1 cellular context compared by ENCODE assay signal in the genomic region with DNA sequence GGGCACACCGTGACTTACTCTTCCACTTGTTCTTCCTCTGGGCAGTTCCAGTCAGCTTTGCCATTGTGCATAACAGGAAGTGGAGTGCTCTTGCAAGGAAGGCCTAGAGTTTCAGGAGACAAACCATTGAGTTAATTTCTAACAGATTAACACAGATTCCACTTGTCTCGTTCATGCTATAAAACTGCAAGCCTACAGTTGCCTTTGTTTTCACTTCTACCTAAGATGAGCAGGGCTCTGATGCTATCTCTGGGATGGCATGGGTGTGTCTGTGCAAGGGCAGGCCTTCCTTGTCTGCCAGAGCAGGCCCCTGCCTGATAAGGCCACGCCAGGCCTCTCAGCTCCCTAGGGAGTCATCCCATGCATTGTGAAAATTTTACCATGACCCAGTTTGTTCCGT.
TF ChIP-seq lines count a peak whose summit lies in the region.

No MANE protein-coding gene starts in this region.

TF ChIP-seq in SK-N-SH, 30 proteins besides CTCF, POLR2A, EP300 and RAD21 (continued from another document):
- TF ChIP-seq, protein P1, sequence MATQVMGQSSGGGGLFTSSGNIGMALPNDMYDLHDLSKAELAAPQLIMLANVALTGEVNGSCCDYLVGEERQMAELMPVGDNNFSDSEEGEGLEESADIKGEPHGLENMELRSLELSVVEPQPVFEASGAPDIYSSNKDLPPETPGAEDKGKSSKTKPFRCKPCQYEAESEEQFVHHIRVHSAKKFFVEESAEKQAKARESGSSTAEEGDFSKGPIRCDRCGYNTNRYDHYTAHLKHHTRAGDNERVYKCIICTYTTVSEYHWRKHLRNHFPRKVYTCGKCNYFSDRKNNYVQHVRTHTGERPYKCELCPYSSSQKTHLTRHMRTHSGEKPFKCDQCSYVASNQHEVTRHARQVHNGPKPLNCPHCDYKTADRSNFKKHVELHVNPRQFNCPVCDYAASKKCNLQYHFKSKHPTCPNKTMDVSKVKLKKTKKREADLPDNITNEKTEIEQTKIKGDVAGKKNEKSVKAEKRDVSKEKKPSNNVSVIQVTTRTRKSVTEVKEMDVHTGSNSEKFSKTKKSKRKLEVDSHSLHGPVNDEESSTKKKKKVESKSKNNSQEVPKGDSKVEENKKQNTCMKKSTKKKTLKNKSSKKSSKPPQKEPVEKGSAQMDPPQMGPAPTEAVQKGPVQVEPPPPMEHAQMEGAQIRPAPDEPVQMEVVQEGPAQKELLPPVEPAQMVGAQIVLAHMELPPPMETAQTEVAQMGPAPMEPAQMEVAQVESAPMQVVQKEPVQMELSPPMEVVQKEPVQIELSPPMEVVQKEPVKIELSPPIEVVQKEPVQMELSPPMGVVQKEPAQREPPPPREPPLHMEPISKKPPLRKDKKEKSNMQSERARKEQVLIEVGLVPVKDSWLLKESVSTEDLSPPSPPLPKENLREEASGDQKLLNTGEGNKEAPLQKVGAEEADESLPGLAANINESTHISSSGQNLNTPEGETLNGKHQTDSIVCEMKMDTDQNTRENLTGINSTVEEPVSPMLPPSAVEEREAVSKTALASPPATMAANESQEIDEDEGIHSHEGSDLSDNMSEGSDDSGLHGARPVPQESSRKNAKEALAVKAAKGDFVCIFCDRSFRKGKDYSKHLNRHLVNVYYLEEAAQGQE (IDR thresholded peaks at IDR 0.05; ENCODE audit: low read depth, low read length), result no peak
- no peak for TF ChIP-seq RXRA (IDR thresholded peaks at IDR 0.05; ENCODE audit: borderline replicate concordance, low read depth)
- no peak for TF ChIP-seq SMC3 (IDR thresholded peaks at IDR 0.05; ENCODE audit: low read depth, low read length)
- TF ChIP-seq SIN3A (IDR thresholded peaks at IDR 0.05; ENCODE audit: borderline replicate concordance, low read depth, low read length), result no peak
- peak; percentile 85 for TF ChIP-seq RCOR1 (IDR thresholded peaks at IDR 0.05; ENCODE audit: low read length)
- TF ChIP-seq, protein P2, sequence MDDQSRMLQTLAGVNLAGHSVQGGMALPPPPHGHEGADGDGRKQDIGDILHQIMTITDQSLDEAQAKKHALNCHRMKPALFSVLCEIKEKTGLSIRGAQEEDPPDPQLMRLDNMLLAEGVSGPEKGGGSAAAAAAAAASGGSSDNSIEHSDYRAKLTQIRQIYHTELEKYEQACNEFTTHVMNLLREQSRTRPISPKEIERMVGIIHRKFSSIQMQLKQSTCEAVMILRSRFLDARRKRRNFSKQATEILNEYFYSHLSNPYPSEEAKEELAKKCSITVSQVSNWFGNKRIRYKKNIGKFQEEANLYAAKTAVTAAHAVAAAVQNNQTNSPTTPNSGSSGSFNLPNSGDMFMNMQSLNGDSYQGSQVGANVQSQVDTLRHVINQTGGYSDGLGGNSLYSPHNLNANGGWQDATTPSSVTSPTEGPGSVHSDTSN (IDR thresholded peaks at IDR 0.05), result no peak
- no peak for TF ChIP-seq TEAD4 (IDR thresholded peaks at IDR 0.05; ENCODE audit: borderline replicate concordance, insufficient read depth)
- TF ChIP-seq, protein P3, sequence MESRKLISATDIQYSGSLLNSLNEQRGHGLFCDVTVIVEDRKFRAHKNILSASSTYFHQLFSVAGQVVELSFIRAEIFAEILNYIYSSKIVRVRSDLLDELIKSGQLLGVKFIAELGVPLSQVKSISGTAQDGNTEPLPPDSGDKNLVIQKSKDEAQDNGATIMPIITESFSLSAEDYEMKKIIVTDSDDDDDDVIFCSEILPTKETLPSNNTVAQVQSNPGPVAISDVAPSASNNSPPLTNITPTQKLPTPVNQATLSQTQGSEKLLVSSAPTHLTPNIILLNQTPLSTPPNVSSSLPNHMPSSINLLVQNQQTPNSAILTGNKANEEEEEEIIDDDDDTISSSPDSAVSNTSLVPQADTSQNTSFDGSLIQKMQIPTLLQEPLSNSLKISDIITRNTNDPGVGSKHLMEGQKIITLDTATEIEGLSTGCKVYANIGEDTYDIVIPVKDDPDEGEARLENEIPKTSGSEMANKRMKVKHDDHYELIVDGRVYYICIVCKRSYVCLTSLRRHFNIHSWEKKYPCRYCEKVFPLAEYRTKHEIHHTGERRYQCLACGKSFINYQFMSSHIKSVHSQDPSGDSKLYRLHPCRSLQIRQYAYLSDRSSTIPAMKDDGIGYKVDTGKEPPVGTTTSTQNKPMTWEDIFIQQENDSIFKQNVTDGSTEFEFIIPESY (IDR thresholded peaks at IDR 0.05; ENCODE audit: borderline replicate concordance, low read depth), result no peak
TF ChIP-seq in SK-N-SH: peak in this region for 6.
